25 cellular contexts compared by ENCODE assay signal in the genomic region with DNA sequence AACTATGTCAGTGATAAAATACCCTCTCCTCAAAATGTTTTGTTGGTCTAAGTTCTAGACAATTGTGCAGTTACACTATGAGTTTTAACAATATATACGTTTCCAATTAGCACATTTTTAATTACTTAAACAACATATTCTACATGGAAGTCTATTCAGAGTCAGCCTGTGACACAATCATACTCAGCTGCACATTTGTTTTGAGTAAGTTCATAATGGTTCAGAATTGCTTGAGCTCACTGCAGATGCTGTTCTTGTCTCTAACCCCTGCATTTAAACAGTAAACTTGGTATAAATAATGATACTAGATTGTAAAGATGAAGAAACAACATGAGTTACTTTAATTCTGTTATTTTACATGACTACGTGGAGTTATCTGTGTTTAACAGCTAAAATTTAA.
DNase-seq lines count a peak whose midpoint lies in the region; ATAC-seq lines count a peak whose summit lies in the region.
"Had no signal": no experiment of that assay in that cellular context is flagged by ENCODE, and none has a peak within 500 bp of the region (broad histone marks: within the 10 kb centered on the region; RNA-seq: fewer than 3 reads in every experiment).

No MANE protein-coding gene starts in this region.

- peak overlapping the region; percentile 60 for H3K27ac ChIP-seq in SK-N-MC
- H3K27ac ChIP-seq: esophagus muscularis mucosa, suprapubic skin had no signal

- ATAC-seq in GM18861 (IDR thresholded peaks at IDR 0.05; ENCODE audit: unreplicated experiment) (peak; percentile 44), GM21423 (IDR thresholded peaks at IDR 0.05; ENCODE audit: unreplicated experiment) (peak; percentile 25), HG03064 (IDR thresholded peaks at IDR 0.05; ENCODE audit: low read depth, unreplicated experiment) (peak; percentile 33)
- ATAC-seq: GM23338, natural killer cell, Panc1 had no signal

- peaks cover 26% of the 10 kb centered on the region; the same call in 1 of the 2 replicates for H3K36me3 ChIP-seq in SK-N-MC (ENCODE audit: insufficient read depth, low read length)
- H3K36me3 ChIP-seq: suprapubic skin had no signal

- no peak overlapping the region for H3K4me3 ChIP-seq in SK-N-MC
- H3K4me3 ChIP-seq: esophagus muscularis mucosa, GM23338, suprapubic skin had no signal

- DNase-seq in SK-N-MC (ENCODE audit: low read depth, low spot score), result no peak
- no peak for DNase-seq in NCI-H82 treated with DMSO at 0.1 percent for 48 hours (lab: John Stamatoyannopoulos, UW; ENCODE audit: unreplicated experiment)
- no peak for DNase-seq in NCI-H774 (lab: John Stamatoyannopoulos, UW)
- no peak for DNase-seq in CD1c-positive myeloid dendritic cell (ENCODE audit: extremely low spot score)
- DNase-seq in NCI-H526 treated with DMSO at 0.1 percent for 48 hours (lab: John Stamatoyannopoulos, UW), result no peak
- DNase-seq: ACHN; activated CD4-positive, alpha-beta T cell treated with anti-CD3 and anti-CD28 coated beads for 48 hours; activated CD8-positive, alpha-beta memory T cell treated with anti-CD3 and anti-CD28 coated beads, Interleukin-2, amount 50 U/mL, for 4 hours; activated gamma-delta T cell treated with Interleukin-2 at 50 U/mL for 16 hours; amygdala; caudate nucleus; CD4-positive, alpha-beta T cell; DND-41; mesenchymal stem cell; natural killer cell; NCI-H748 treated with DMSO at 0.1 percent for 48 hours; SK-N-SH; stimulated activated CD4-positive, alpha-beta T cell treated with anti-CD3 and anti-CD28 coated beads, Interleukin-2, amount 100 ng/mL, for 48 hours had no signal

- no peaks in the 10 kb centered on the region for H3K9me3 ChIP-seq in SK-N-MC (ENCODE audit: low read depth, low read length)
- H3K9me3 ChIP-seq: esophagus muscularis mucosa, SK-N-SH, suprapubic skin had no signal

- H3K9ac ChIP-seq in SK-N-MC (ENCODE audit: insufficient read length), result no peak overlapping the region
- H3K9ac ChIP-seq: SK-N-SH had no signal
